24 cellular contexts compared by ENCODE assay signal in the genomic region with DNA sequence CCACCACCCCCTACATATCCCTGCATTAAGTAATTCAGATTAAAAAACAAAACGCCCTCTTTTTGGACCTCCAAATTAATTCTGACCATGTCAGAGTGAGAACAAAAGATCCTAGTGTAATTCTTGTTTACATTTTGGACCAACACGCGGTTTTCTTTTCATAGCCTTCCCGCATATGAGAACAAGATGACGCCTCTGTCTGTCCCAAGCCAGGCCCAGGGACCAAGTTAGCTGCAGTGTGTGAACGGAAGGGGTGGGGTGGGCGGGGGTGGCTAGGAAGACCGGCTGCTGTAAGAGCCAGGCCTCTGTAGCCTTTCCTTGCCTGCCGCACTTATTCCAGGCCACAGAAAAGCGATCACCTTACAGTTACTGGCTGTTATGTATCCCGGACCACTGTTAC.
DNase-seq lines count a peak whose midpoint lies in the region; ATAC-seq and TF ChIP-seq lines count a peak whose summit lies in the region.
"Had no signal": no experiment of that assay in that cellular context is flagged by ENCODE, and none has a peak within 500 bp of the region (broad histone marks: within the 10 kb centered on the region; RNA-seq: fewer than 3 reads in every experiment).

No MANE protein-coding gene starts in this region.

- DNase-seq in SK-MEL-5 (ENCODE audit: low read depth, low spot score) (peak; percentile 59), epidermal melanocyte (ENCODE audit: insufficient read length, low spot score) (peak; percentile 21), right cardiac atrium (peak in 2 of 3 donors; percentile 37 to 74), psoas muscle (no peak), DMS 273 treated with DMSO at 0.1 percent for 48 hours (lab: John Stamatoyannopoulos, UW) (no peak), NCI-H1436 (lab: John Stamatoyannopoulos, UW) (no peak), NCI-H2171 (lab: John Stamatoyannopoulos, UW) (no peak)
- DNase-seq in CD8-positive, alpha-beta T cell, result no peak
- DNase-seq: activated naive CD4-positive, alpha-beta T cell treated with anti-CD3 and anti-CD28 coated beads, Interleukin-2, amount 50 U/mL, for 16 hours; amniotic stem cell; DMS79 treated with DMSO at 0.1 percent for 48 hours; H7; MV-4-11; natural killer cell; NCI-H146; NCI-H510A; OCI-M1; spleen; T-helper 9 cell had no signal

- POLR2A ChIA-PET in CD8-positive, alpha-beta T cell (lab: Charles Lee), result no interaction called here

- CTCF ChIA-PET in CD8-positive, alpha-beta T cell (lab: Charles Lee), result no interaction called here

- H3K9me3 ChIP-seq in right cardiac atrium (ENCODE audit: control insufficient read depth, low read length) (no peaks in the 10 kb centered on the region), psoas muscle (no peaks in the 10 kb centered on the region)
- no peaks in the 10 kb centered on the region for H3K9me3 ChIP-seq in CD8-positive, alpha-beta T cell (ENCODE audit: low read length)
- H3K9me3 ChIP-seq: spleen had no signal

- H3K4me1 Mint-ChIP-seq in CD8-positive, alpha-beta T cell (ENCODE audit: low read depth), result peaks cover 2% of the 10 kb centered on the region

- peak overlapping the region; percentile 76 for H3K27ac ChIP-seq in right cardiac atrium (ENCODE audit: low read length)
- H3K27ac ChIP-seq in psoas muscle, result no peak overlapping the region
- H3K27ac ChIP-seq in CD8-positive, alpha-beta T cell (ENCODE audit: low read depth, low read length), result no peak overlapping the region
- H3K27ac ChIP-seq: BLaER1, epithelial cell of prostate, spleen had no signal

- no peak for TF ChIP-seq CTCF in psoas muscle (IDR thresholded peaks at IDR 0.05)
- TF ChIP-seq CTCF in CD8-positive, alpha-beta T cell (IDR thresholded peaks at IDR 0.05), result no peak

- no peaks in the 10 kb centered on the region for H3K27me3 Mint-ChIP-seq in CD8-positive, alpha-beta T cell (ENCODE audit: low read depth)
- H3K27me3 Mint-ChIP-seq: central memory CD8-positive, alpha-beta T cell had no signal

- H3K27me3 ChIP-seq in right cardiac atrium (ENCODE audit: control insufficient read depth, insufficient read depth), result no peaks in the 10 kb centered on the region
- H3K27me3 ChIP-seq in psoas muscle (ENCODE audit: insufficient read depth in 3 of 3, low read length in 2 of 3), result no peaks in the 10 kb centered on the region
- H3K27me3 ChIP-seq in CD8-positive, alpha-beta T cell (ENCODE audit: insufficient read depth, low read length), result no peaks in the 10 kb centered on the region
- H3K27me3 ChIP-seq: BLaER1, spleen had no signal

- no peak overlapping the region for H3K4me3 Mint-ChIP-seq in CD8-positive, alpha-beta T cell
- H3K4me3 Mint-ChIP-seq: activated T-helper 1 cell treated with anti-CD3 and anti-CD28 coated beads, Interleukin-12 subunit alpha, Interleukin-12 subunit beta, Interleukin-2, Interleukin-4 antibody, amounts not matched to agents 30 ng/mL and 10 ng/mL and 1 ng/mL, durations not matched to agents 14 hours and 24 hours and 36 hours; central memory CD8-positive, alpha-beta T cell; natural killer cell; WTC11 had no signal

- no peak overlapping the region for H3K27ac Mint-ChIP-seq in CD8-positive, alpha-beta T cell
- H3K27ac Mint-ChIP-seq: activated T-helper 1 cell treated with anti-CD3 and anti-CD28 coated beads, Interleukin-12 subunit alpha, Interleukin-12 subunit beta, Interleukin-2, Interleukin-4 antibody, amounts not matched to agents 30 ng/mL and 10 ng/mL and 1 ng/mL, durations not matched to agents 14 hours and 24 hours and 36 hours; natural killer cell; WTC11 had no signal

- peaks cover 6% of the 10 kb centered on the region for H3K4me1 ChIP-seq in right cardiac atrium (ENCODE audit: control insufficient read depth, insufficient read depth, low read length)
- peaks cover 5% of the 10 kb centered on the region for H3K4me1 ChIP-seq in psoas muscle
- no peaks in the 10 kb centered on the region for H3K4me1 ChIP-seq in CD8-positive, alpha-beta T cell (ENCODE audit: insufficient read depth, low read length)
- H3K4me1 ChIP-seq: BLaER1, spleen had no signal

- in situ Hi-C loops in SK-MEL-5 (cut with HindIII; ENCODE audit: low pct_unique_long_range_greater_than_20kb, low sequenced_read_pairs), result no loop called here

- peak; percentile 45 to 67 for ATAC-seq in right cardiac atrium
- ATAC-seq in psoas muscle, result peak in 3 of 4 donors; percentile 36 to 57 (median 55)
- no peak for ATAC-seq in CD8-positive, alpha-beta T cell
- ATAC-seq: natural killer cell, WTC11 had no signal

- H3K36me3 ChIP-seq in psoas muscle (ENCODE audit: insufficient read depth in 1 of 2, low read depth in 1 of 2), result peaks cover 0 to 33% of the 10 kb centered on the region in 2 donors
- H3K36me3 ChIP-seq in CD8-positive, alpha-beta T cell (ENCODE audit: insufficient read depth, low read length), result peaks cover 5% of the 10 kb centered on the region

- H3K9me3 Mint-ChIP-seq in CD8-positive, alpha-beta T cell, result no peaks in the 10 kb centered on the region
- H3K9me3 Mint-ChIP-seq: activated T-helper 1 cell treated with anti-CD3 and anti-CD28 coated beads, Interleukin-12 subunit alpha, Interleukin-12 subunit beta, Interleukin-2, Interleukin-4 antibody, amounts not matched to agents 30 ng/mL and 10 ng/mL and 1 ng/mL, durations not matched to agents 14 hours and 24 hours and 36 hours; central memory CD8-positive, alpha-beta T cell; natural killer cell; WTC11 had no signal

- H3K36me3 Mint-ChIP-seq in CD8-positive, alpha-beta T cell, result peaks cover 24% of the 10 kb centered on the region
- H3K36me3 Mint-ChIP-seq: natural killer cell, WTC11 had no signal

- WGBS in right cardiac atrium, result 77% methylated on average over 11 of the region's 11 CpGs
- WGBS in psoas muscle, 3 donors, result 67 to 91% (median 79%) methylated on average over 11 of the region's 11 CpGs

- intact Hi-C loops in right cardiac atrium (cut with DNase I), result no loop called here
- intact Hi-C loops in psoas muscle (cut with DNase I), result no loop called here
- intact Hi-C loops in CD8-positive, alpha-beta T cell (cut with DNase I, micrococcal nuclease), result no loop called here

- H3K4me3 ChIP-seq in right cardiac atrium (ENCODE audit: low read length) (no peak overlapping the region), psoas muscle (no peak overlapping the region)
- H3K4me3 ChIP-seq in CD8-positive, alpha-beta T cell (ENCODE audit: low read depth, low read length), result no peak overlapping the region
- H3K4me3 ChIP-seq: BLaER1, spleen had no signal

Comparison
In these comparisons a context has a peak if more than half of its experiments do, and no peak if none do; other contexts are left out.
1. DNase-seq: peak in SK-MEL-5 (single experiment), epidermal melanocyte (single experiment) and right cardiac atrium (2 of 3); none in psoas muscle (0 of 2), CD8-positive, alpha-beta T cell (0 of 7), DMS 273 treated with DMSO at 0.1 percent for 48 hours (single experiment), NCI-H1436 (single experiment) and NCI-H2171 (single experiment).